In genomic region chr3:160221019-160221418, GRCh38 we compare ENCODE assay signal across 24 cellular contexts. TPM values are rescaled to one million over a fixed set of nuclear protein-coding genes. Genes with fewer than 3 reads are reported as not detected.
"Had no signal": no experiment of that assay in that cellular context is flagged by ENCODE, and none has a peak within 500 bp of the region (broad histone marks: within the 10 kb centered on the region; RNA-seq: fewer than 3 reads in every experiment).

No MANE protein-coding gene starts in this region.

- H3K27ac ChIP-seq: hepatocyte, ovary, spleen, suprapubic skin, thoracic aorta, tibial artery, vagina had no signal

- H3K4me3 Mint-ChIP-seq: mesothelial cell of epicardium; naive thymus-derived CD4-positive, alpha-beta T cell; natural killer cell treated with Interleukin-12 subunit alpha and Interleukin-12 subunit beta and Interleukin-15 and Interleukin-18, amount 100 ng/mL, for 72 hours; stimulated activated effector memory CD8-positive, alpha-beta T cell treated with anti-CD3 and anti-CD28 coated beads, Interleukin-12 subunit alpha, Interleukin-12 subunit beta, amount 100 ng/mL, for 72 hours; stimulated activated naive CD8-positive, alpha-beta T cell treated with anti-CD3 and anti-CD28 coated beads, Interleukin-15, Interleukin-2, amounts not matched to agents 100 ng/mL and 50 ng/mL, for 24 hours had no signal

- H3K36me3 Mint-ChIP-seq: mesothelial cell of epicardium; naive thymus-derived CD4-positive, alpha-beta T cell; natural killer cell treated with Interleukin-12 subunit alpha and Interleukin-12 subunit beta and Interleukin-15 and Interleukin-18, amount 100 ng/mL, for 72 hours; stimulated activated effector memory CD8-positive, alpha-beta T cell treated with anti-CD3 and anti-CD28 coated beads, Interleukin-12 subunit alpha, Interleukin-12 subunit beta, amount 100 ng/mL, for 72 hours had no signal

- ATAC-seq: naive thymus-derived CD4-positive, alpha-beta T cell; natural killer cell treated with Interleukin-12 subunit alpha and Interleukin-12 subunit beta and Interleukin-15 and Interleukin-18, amount 100 ng/mL, for 72 hours; sciatic nerve; stimulated activated effector memory CD8-positive, alpha-beta T cell treated with anti-CD3 and anti-CD28 coated beads, Interleukin-12 subunit alpha, Interleukin-12 subunit beta, amount 100 ng/mL, for 72 hours had no signal

- DNase-seq: islet precursor cell; left ventricle myocardium inferior; mesendoderm; naive thymus-derived CD4-positive, alpha-beta T cell; ovary; retina; right cardiac atrium; small intestine; spleen; stimulated activated CD4-positive, alpha-beta T cell treated with anti-CD3 and anti-CD28 coated beads, Interleukin-4, amount 100 ng/mL, for 24 hours; stimulated activated naive CD4-positive, alpha-beta T cell; tibial artery; trophoblast cell had no signal

- H3K9me3 Mint-ChIP-seq: mesothelial cell of epicardium; natural killer cell treated with Interleukin-12 subunit alpha and Interleukin-12 subunit beta and Interleukin-15 and Interleukin-18, amount 100 ng/mL, for 72 hours; stimulated activated effector memory CD8-positive, alpha-beta T cell treated with anti-CD3 and anti-CD28 coated beads, Interleukin-12 subunit alpha, Interleukin-12 subunit beta, amount 100 ng/mL, for 72 hours; stimulated activated naive CD8-positive, alpha-beta T cell treated with anti-CD3 and anti-CD28 coated beads, Interleukin-15, Interleukin-2, amounts not matched to agents 100 ng/mL and 50 ng/mL, for 24 hours had no signal

- H3K27ac Mint-ChIP-seq: mesothelial cell of epicardium; naive thymus-derived CD4-positive, alpha-beta T cell; natural killer cell treated with Interleukin-12 subunit alpha and Interleukin-12 subunit beta and Interleukin-15 and Interleukin-18, amount 100 ng/mL, for 72 hours; progenitor cell of endocrine pancreas; stimulated activated effector memory CD8-positive, alpha-beta T cell treated with anti-CD3 and anti-CD28 coated beads, Interleukin-12 subunit alpha, Interleukin-12 subunit beta, amount 100 ng/mL, for 72 hours; stimulated activated naive CD8-positive, alpha-beta T cell treated with anti-CD3 and anti-CD28 coated beads, Interleukin-15, Interleukin-2, amounts not matched to agents 100 ng/mL and 50 ng/mL, for 24 hours had no signal

- H3K9me3 ChIP-seq: left ventricle myocardium inferior, ovary, spleen, suprapubic skin, thoracic aorta, tibial artery, vagina had no signal

- H3K4me3 ChIP-seq: hepatocyte, left ventricle myocardium inferior, lung, ovary, spleen, suprapubic skin, thoracic aorta, tibial artery, vagina had no signal

- H3K36me3 ChIP-seq: left ventricle myocardium inferior, ovary, spleen, suprapubic skin, thoracic aorta, tibial artery, vagina had no signal

- H3K27me3 ChIP-seq: ovary, vagina had no signal

RNA-seq across cellular contexts. Expression of gene C3orf80, which starts 4.2 kb away (rescaled TPM):
- total RNA-seq: mesothelial cell of epicardium; natural killer cell treated with Interleukin-12 subunit alpha and Interleukin-12 subunit beta and Interleukin-15 and Interleukin-18, amount 100 ng/mL, for 72 hours; vagina had no signal
- polyA plus RNA-seq: naive thymus-derived CD4-positive, alpha-beta T cell had no signal
